In the genomic region with DNA sequence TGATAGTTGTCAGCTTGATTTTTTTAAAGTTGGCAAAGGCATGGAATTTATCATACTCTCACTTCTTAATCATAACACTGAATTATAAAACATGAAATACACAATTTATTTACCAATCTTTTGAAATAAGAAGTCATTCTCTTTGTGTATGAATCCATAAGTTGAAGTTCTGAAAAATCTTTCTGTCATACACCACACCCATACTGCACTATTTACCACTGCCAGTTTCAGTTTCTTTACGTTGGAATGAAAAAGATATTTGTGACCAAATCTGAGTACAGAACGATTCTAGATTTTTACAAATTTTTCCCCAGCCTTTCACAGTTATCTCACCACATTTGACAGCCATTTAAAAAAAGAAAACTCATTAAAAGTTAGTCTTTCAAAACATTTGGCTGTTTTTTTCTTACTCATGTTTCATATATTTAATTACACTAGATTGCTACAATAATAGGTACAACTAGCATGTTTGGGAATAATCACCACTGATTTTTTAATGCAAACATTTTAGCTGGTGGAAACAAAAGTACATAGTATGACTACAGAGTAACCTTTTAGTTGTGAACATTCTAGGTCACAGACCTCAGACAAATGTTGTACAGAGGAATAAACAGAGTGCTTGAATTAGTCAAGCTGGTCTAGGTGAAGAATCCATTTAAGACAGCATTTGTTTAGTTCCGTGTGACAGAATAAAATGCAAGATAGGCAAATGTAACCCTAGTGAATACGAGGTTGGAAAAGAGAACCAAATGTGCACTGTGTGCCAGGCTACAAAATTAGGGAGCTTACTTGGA, we compare ENCODE assay signal across 1 cellular context.
TF ChIP-seq lines count a peak whose summit lies in the region.

No MANE protein-coding gene starts in this region.

TF ChIP-seq in K562, 482 proteins besides CTCF, POLR2A, EP300 and RAD21:
- TF ChIP-seq, protein P1, sequence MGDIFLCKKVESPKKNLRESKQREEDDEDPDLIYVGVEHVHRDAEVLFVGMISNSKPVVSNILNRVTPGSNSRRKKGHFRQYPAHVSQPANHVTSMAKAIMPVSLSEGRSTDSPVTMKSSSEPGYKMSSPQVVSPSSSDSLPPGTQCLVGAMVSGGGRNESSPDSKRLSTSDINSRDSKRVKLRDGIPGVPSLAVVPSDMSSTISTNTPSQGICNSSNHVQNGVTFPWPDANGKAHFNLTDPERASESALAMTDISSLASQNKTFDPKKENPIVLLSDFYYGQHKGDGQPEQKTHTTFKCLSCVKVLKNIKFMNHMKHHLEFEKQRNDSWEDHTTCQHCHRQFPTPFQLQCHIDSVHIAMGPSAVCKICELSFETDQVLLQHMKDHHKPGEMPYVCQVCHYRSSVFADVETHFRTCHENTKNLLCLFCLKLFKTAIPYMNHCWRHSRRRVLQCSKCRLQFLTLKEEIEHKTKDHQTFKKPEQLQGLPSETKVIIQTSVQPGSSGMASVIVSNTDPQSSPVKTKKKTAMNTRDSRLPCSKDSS (IDR thresholded peaks at IDR 0.05; ENCODE audit: low read depth, partially characterized antibody): no peak
- TF ChIP-seq ETV1 (tag; conservative IDR thresholded peaks at IDR 0.05; ENCODE audit: low read depth) (no peak), ZNF316 (IDR thresholded peaks at IDR 0.05) (0 out of 2 replicates have a peak, but pooled peaks have one; percentile 18), PURB (CRISPR knock-in tag; IDR thresholded peaks at IDR 0.05; ENCODE audit: low read depth) (no peak)
